In the genomic region with DNA sequence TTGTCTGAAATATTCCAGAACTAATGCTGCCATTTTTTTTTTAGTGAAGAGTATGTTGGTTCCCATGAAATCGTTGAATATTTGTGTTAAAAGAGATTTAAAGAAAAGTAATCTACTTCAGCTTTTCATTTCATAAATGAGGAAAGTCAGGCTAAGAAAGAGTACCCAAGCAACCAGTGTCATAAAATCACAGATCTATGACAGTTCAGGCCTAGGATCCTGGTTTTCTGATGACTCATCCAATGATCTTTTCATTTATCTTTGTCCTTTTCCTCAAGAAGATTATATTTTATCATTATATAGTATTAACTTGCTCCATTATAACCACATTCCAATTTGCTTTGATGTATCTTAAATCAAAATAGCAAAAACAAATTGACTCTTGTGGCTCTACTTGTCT, we compare ENCODE assay signal across 29 cellular contexts.
"Had no signal": no experiment of that assay in that cellular context is flagged by ENCODE, and none has a peak within 500 bp of the region (broad histone marks: within the 10 kb centered on the region; RNA-seq: fewer than 3 reads in every experiment).

No MANE protein-coding gene starts in this region.

- H3K36me3 Mint-ChIP-seq: activated CD4-positive, alpha-beta memory T cell treated with anti-CD3 and anti-CD28 coated beads for 36 hours; activated CD8-positive, alpha-beta memory T cell treated with anti-CD3 and anti-CD28 coated beads, Interleukin-2, amount 10 ng/mL, durations not matched to agents 7 days and 5 days; activated naive CD4-positive, alpha-beta T cell treated with anti-CD3 and anti-CD28 coated beads, Interleukin-2, amount 10 ng/mL, durations not matched to agents 7 days and 5 days; activated naive CD8-positive, alpha-beta T cell treated with anti-CD3 and anti-CD28 coated beads, Interleukin-2, amount 10 ng/mL, durations not matched to agents 7 days and 5 days had no signal

- H3K36me3 ChIP-seq: brain microvascular endothelial cell, esophagus muscularis mucosa, gastrocnemius medialis, heart left ventricle had no signal

- H3K27me3 ChIP-seq: brain microvascular endothelial cell, esophagus muscularis mucosa, foreskin keratinocyte, gastrocnemius medialis, heart left ventricle had no signal

- H3K27ac ChIP-seq: brain microvascular endothelial cell, coronary artery, esophagus muscularis mucosa, foreskin keratinocyte, gastrocnemius medialis had no signal

- H3K4me3 Mint-ChIP-seq: activated CD4-positive, alpha-beta memory T cell treated with anti-CD3 and anti-CD28 coated beads for 36 hours; activated CD4-positive, alpha-beta T cell treated with anti-CD3 and anti-CD28 coated beads for 36 hours; activated CD4-positive, alpha-beta T cell treated with anti-CD3 and anti-CD28 coated beads, Interleukin-2, amount 10 ng/mL, durations not matched to agents 24 days and 14 days; activated CD8-positive, alpha-beta memory T cell treated with anti-CD3 and anti-CD28 coated beads, Interleukin-2, amount 10 ng/mL, durations not matched to agents 7 days and 5 days; activated CD8-positive, alpha-beta T cell treated with anti-CD3 and anti-CD28 coated beads, Interleukin-2, amount 10 ng/mL, durations not matched to agents 7 days and 5 days; activated naive CD4-positive, alpha-beta T cell treated with anti-CD3 and anti-CD28 coated beads, Interleukin-2, amount 10 ng/mL, durations not matched to agents 7 days and 5 days; activated naive CD8-positive, alpha-beta T cell treated with anti-CD3 and anti-CD28 coated beads, Interleukin-2, amount 10 ng/mL, durations not matched to agents 7 days and 5 days; activated T-helper 1 cell treated with anti-CD3 and anti-CD28 coated beads, Interleukin-12 subunit alpha, Interleukin-12 subunit beta, Interleukin-2, Interleukin-4 antibody, amounts not matched to agents 30 ng/mL and 10 ng/mL and 1 ng/mL, durations not matched to agents 14 hours and 24 hours and 36 hours; effector memory CD8-positive, alpha-beta T cell had no signal

- H3K9me3 Mint-ChIP-seq: activated CD4-positive, alpha-beta T cell treated with anti-CD3 and anti-CD28 coated beads, Interleukin-2, amount 10 ng/mL, durations not matched to agents 24 days and 14 days had no signal

- H3K9me3 ChIP-seq: esophagus muscularis mucosa, gastrocnemius medialis had no signal

- H3K27me3 Mint-ChIP-seq: activated CD4-positive, alpha-beta memory T cell treated with anti-CD3 and anti-CD28 coated beads for 36 hours; activated CD4-positive, alpha-beta T cell treated with anti-CD3 and anti-CD28 coated beads for 36 hours; activated CD4-positive, alpha-beta T cell treated with anti-CD3 and anti-CD28 coated beads, Interleukin-2, amount 10 ng/mL, durations not matched to agents 24 days and 14 days; activated CD8-positive, alpha-beta memory T cell treated with anti-CD3 and anti-CD28 coated beads, Interleukin-2, amount 10 ng/mL, durations not matched to agents 7 days and 5 days; activated naive CD4-positive, alpha-beta T cell treated with anti-CD3 and anti-CD28 coated beads, Interleukin-2, amount 10 ng/mL, durations not matched to agents 7 days and 5 days; activated naive CD8-positive, alpha-beta T cell treated with anti-CD3 and anti-CD28 coated beads, Interleukin-2, amount 10 ng/mL, durations not matched to agents 7 days and 5 days; effector memory CD8-positive, alpha-beta T cell had no signal

- H3K4me1 Mint-ChIP-seq: activated CD4-positive, alpha-beta T cell treated with anti-CD3 and anti-CD28 coated beads for 36 hours; activated CD4-positive, alpha-beta T cell treated with anti-CD3 and anti-CD28 coated beads, Interleukin-2, amount 10 ng/mL, durations not matched to agents 24 days and 14 days; activated CD8-positive, alpha-beta memory T cell treated with anti-CD3 and anti-CD28 coated beads, Interleukin-2, amount 10 ng/mL, durations not matched to agents 7 days and 5 days; activated naive CD4-positive, alpha-beta T cell treated with anti-CD3 and anti-CD28 coated beads, Interleukin-2, amount 10 ng/mL, durations not matched to agents 7 days and 5 days; activated naive CD8-positive, alpha-beta T cell treated with anti-CD3 and anti-CD28 coated beads, Interleukin-2, amount 10 ng/mL, durations not matched to agents 7 days and 5 days had no signal

- H3K27ac Mint-ChIP-seq: activated CD4-positive, alpha-beta memory T cell treated with anti-CD3 and anti-CD28 coated beads for 36 hours; activated CD4-positive, alpha-beta T cell treated with anti-CD3 and anti-CD28 coated beads for 36 hours; activated CD4-positive, alpha-beta T cell treated with anti-CD3 and anti-CD28 coated beads, Interleukin-2, amount 10 ng/mL, durations not matched to agents 24 days and 14 days; activated CD8-positive, alpha-beta memory T cell treated with anti-CD3 and anti-CD28 coated beads, Interleukin-2, amount 10 ng/mL, durations not matched to agents 7 days and 5 days; activated CD8-positive, alpha-beta T cell treated with anti-CD3 and anti-CD28 coated beads, Interleukin-2, amount 10 ng/mL, durations not matched to agents 7 days and 5 days; activated naive CD4-positive, alpha-beta T cell treated with anti-CD3 and anti-CD28 coated beads, Interleukin-2, amount 10 ng/mL, durations not matched to agents 7 days and 5 days; activated naive CD4-positive, alpha-beta T cell treated with anti-CD3 and anti-CD28 coated beads, Interleukin-2, amount 50 U/mL, for 72 hours; activated naive CD8-positive, alpha-beta T cell treated with anti-CD3 and anti-CD28 coated beads, Interleukin-2, amount 10 ng/mL, durations not matched to agents 7 days and 5 days; activated T-helper 1 cell treated with anti-CD3 and anti-CD28 coated beads, Interleukin-12 subunit alpha, Interleukin-12 subunit beta, Interleukin-2, Interleukin-4 antibody, amounts not matched to agents 30 ng/mL and 10 ng/mL and 1 ng/mL, durations not matched to agents 14 hours and 24 hours and 36 hours; activated T-helper 2 cell treated with anti-CD3 and anti-CD28 coated beads, Interferon-gamma antibody, Interleukin-2, Interleukin-4, amounts not matched to agents 10 μg/mL and 5 μg/mL and 100 μg/mL, durations not matched to agents 14 hours and 24 hours and 36 hours; effector memory CD8-positive, alpha-beta T cell had no signal

- DNase-seq: activated CD4-positive, alpha-beta memory T cell treated with anti-CD3 and anti-CD28 coated beads for 36 hours; activated CD4-positive, alpha-beta T cell treated with anti-CD3 and anti-CD28 coated beads for 36 hours; activated CD4-positive, alpha-beta T cell treated with anti-CD3 and anti-CD28 coated beads, Interleukin-2, amount 10 ng/mL, durations not matched to agents 24 days and 14 days; activated CD4-positive, CD25-positive, alpha-beta regulatory T cell; activated CD4-positive, CD25-positive, alpha-beta regulatory T cell treated with anti-CD3 and anti-CD28 coated beads, Interleukin-2, amount 50 U/mL, for 72 hours; activated CD8-positive, alpha-beta memory T cell treated with anti-CD3 and anti-CD28 coated beads, Interleukin-2, amount 10 ng/mL, durations not matched to agents 7 days and 5 days; activated CD8-positive, alpha-beta memory T cell treated with anti-CD3 and anti-CD28 coated beads, Interleukin-2, amount 50 U/mL, for 4 hours; activated CD8-positive, alpha-beta T cell treated with anti-CD3 and anti-CD28 coated beads, Interleukin-2, amount 10 ng/mL, durations not matched to agents 7 days and 5 days; activated effector memory CD4-positive, alpha-beta T cell treated with anti-CD3 and anti-CD28 coated beads, Interleukin-2, amount 50 U/mL, for 16 hours; activated naive CD4-positive, alpha-beta T cell treated with anti-CD3 and anti-CD28 coated beads, Interleukin-2, amount 10 ng/mL, durations not matched to agents 7 days and 5 days; activated naive CD8-positive, alpha-beta T cell treated with anti-CD3 and anti-CD28 coated beads, Interleukin-2, amount 10 ng/mL, durations not matched to agents 7 days and 5 days; activated T-cell treated with anti-CD3 and anti-CD28 coated beads, Interleukin-2, amount 50 U/mL, for 1 hour; activated T-cell treated with anti-CD3 and anti-CD28 coated beads, Interleukin-2, amount 50 U/mL, for 48 hours; brain microvascular endothelial cell; caudate nucleus; dermis blood vessel endothelial cell; effector CD4-positive, alpha-beta T cell; effector memory CD8-positive, alpha-beta T cell; erythroblast; foreskin keratinocyte; gastrocnemius medialis; glutamatergic neuron; heart left ventricle; T-helper 2 cell had no signal

- H3K4me3 ChIP-seq: coronary artery, esophagus muscularis mucosa, gastrocnemius medialis, heart left ventricle had no signal

- H3K4me1 ChIP-seq: foreskin keratinocyte, gastrocnemius medialis, heart left ventricle had no signal
